ENCODE assay signal across 1 cellular context in genomic region chr6:169288591-169288990, GRCh38.
TF ChIP-seq lines count a peak whose summit lies in the region.

No MANE protein-coding gene starts in this region.

TF ChIP-seq in SK-N-SH treated with all-trans-retinoic acid at 6 μM for 48 hours, 23 proteins besides CTCF, POLR2A, EP300 and RAD21 (continued from another document):
- no peak for TF ChIP-seq TSHZ2 (CRISPR knock-in tag; IDR thresholded peaks at IDR 0.05)
